ENCODE assay signal across 17 cellular contexts in genomic region chr6:148864941-148865340, GRCh38.
"Had no signal": no experiment of that assay in that cellular context is flagged by ENCODE, and none has a peak within 500 bp of the region (broad histone marks: within the 10 kb centered on the region; RNA-seq: fewer than 3 reads in every experiment).

No MANE protein-coding gene starts in this region.

- H3K27me3 ChIP-seq: gastrocnemius medialis, left lung, tibial artery had no signal

- ATAC-seq: activated CD4-positive, CD25-positive, alpha-beta regulatory T cell treated with anti-CD3 and anti-CD28 coated beads, Interleukin-2, amount 50 U/mL, for 24 hours; activated CD8-positive, alpha-beta T cell treated with anti-CD3 and anti-CD28 coated beads, Interleukin-2, amount 10 ng/mL, durations not matched to agents 7 days and 5 days; activated T-cell treated with anti-CD3 and anti-CD28 coated beads, Interleukin-2, amount 50 U/mL, for 4 hours; gastrocnemius medialis; left lung had no signal

- H3K9me3 ChIP-seq: gastrocnemius medialis, left lung, tibial artery had no signal

- DNase-seq: activated CD4-positive, alpha-beta T cell treated with anti-CD3 and anti-CD28 coated beads, Interleukin-2, amount 10 ng/mL, durations not matched to agents 7 days and 5 days; activated CD8-positive, alpha-beta T cell treated with anti-CD3 and anti-CD28 coated beads, Interleukin-2, amount 10 ng/mL, durations not matched to agents 7 days and 5 days; activated naive CD4-positive, alpha-beta T cell treated with anti-CD3 and anti-CD28 coated beads, Interleukin-2, amount 10 ng/mL, durations not matched to agents 7 days and 5 days; activated T-cell treated with anti-CD3 and anti-CD28 coated beads, Interleukin-2, amount 50 U/mL, for 4 hours; aorta; cortex of kidney; gastrocnemius medialis; head of caudate nucleus; left lung; midbrain; nucleus accumbens; posterior cingulate gyrus; stimulated activated CD8-positive, alpha-beta memory T cell treated with anti-CD3 and anti-CD28 coated beads, Interleukin-4, amount 100 ng/mL, for 48 hours; stimulated activated naive CD4-positive, alpha-beta T cell treated with Interleukin-2 at 50 U/mL for 16 hours; T1000; tibial artery had no signal

- H3K4me1 ChIP-seq: left lung had no signal

- H3K27ac ChIP-seq: gastrocnemius medialis, left lung, tibial artery had no signal

- H3K36me3 ChIP-seq: gastrocnemius medialis, left lung, tibial artery had no signal

- H3K4me3 ChIP-seq: gastrocnemius medialis, left lung, tibial artery had no signal
